In genomic region chrX:119755981-119756533, GRCh38 we compare ENCODE assay signal across 8 cellular contexts. TPM values are rescaled to one million over a fixed set of nuclear protein-coding genes. Genes with fewer than 3 reads are reported as not detected.
DNase-seq lines count a peak whose midpoint lies in the region; ATAC-seq and TF ChIP-seq lines count a peak whose summit lies in the region.

No MANE protein-coding gene starts in this region.

- peaks cover 26 to 58% (median 44%) of the 10 kb centered on the region in 4 donors for H3K4me1 Mint-ChIP-seq in CD4-positive, alpha-beta memory T cell
- H3K4me1 Mint-ChIP-seq in activated CD8-positive, alpha-beta memory T cell treated with anti-CD3 and anti-CD28 coated beads, Interleukin-2, amount 10 ng/mL, durations not matched to agents 7 days and 5 days: peaks cover 52% of the 10 kb centered on the region
- peaks cover 33 to 43% of the 10 kb centered on the region in 2 donors for H3K4me1 Mint-ChIP-seq in natural killer cell treated with Interleukin-12 subunit alpha and Interleukin-12 subunit beta and Interleukin-15 and Interleukin-18, amount 100 ng/mL, for 72 hours (ENCODE audit: low read depth in 2 of 2)
- no peaks in the 10 kb centered on the region for H3K4me1 Mint-ChIP-seq in chondrocyte (ENCODE audit: low read depth)

- no peak overlapping the region for H2AK9ac ChIP-seq in IMR-90 (replicated peaks; ENCODE audit: low read depth, low read length, poor library complexity)

- H4K5ac ChIP-seq in IMR-90 (ENCODE audit: low read depth, low read length): 0 out of 2 replicates have a peak overlapping the region, but pooled peaks have one; percentile 46

- peaks cover 0 to 2% of the 10 kb centered on the region in 2 donors for H3K36me3 Mint-ChIP-seq in CD4-positive, alpha-beta memory T cell
- peaks cover 1% of the 10 kb centered on the region for H3K36me3 Mint-ChIP-seq in activated CD8-positive, alpha-beta memory T cell treated with anti-CD3 and anti-CD28 coated beads, Interleukin-2, amount 10 ng/mL, durations not matched to agents 7 days and 5 days
- no peaks in the 10 kb centered on the region for H3K36me3 Mint-ChIP-seq in natural killer cell treated with Interleukin-12 subunit alpha and Interleukin-12 subunit beta and Interleukin-15 and Interleukin-18, amount 100 ng/mL, for 72 hours
- no peaks in the 10 kb centered on the region for H3K36me3 Mint-ChIP-seq in chondrocyte (ENCODE audit: low read depth)

- H3K9me1 ChIP-seq in IMR-90 (ENCODE audit: insufficient read depth, low read length): no peaks in the 10 kb centered on the region

- H3K56ac ChIP-seq in IMR-90 (ENCODE audit: extremely low read depth, insufficient read depth, low read length): no peak overlapping the region

- peak overlapping the region in 1 of 2 experiments; percentile 46; a peak in 1 of 4 replicates for H4K8ac ChIP-seq in IMR-90 (ENCODE audit: low read depth in 2 of 2, low read length in 2 of 2)

- H3K4me2 ChIP-seq in IMR-90 (ENCODE audit: low read depth, low read length) (peak overlapping the region; percentile 48), PC-3 (ENCODE audit: low read length) (no peak overlapping the region)

- no peak for TF ChIP-seq CTCF in IMR-90 (conservative IDR thresholded peaks at IDR 0.05; ENCODE audit: low read depth, low read length)
- TF ChIP-seq CTCF in chondrocyte (IDR thresholded peaks at IDR 0.05): no peak
- TF ChIP-seq CTCF in PC-3 (conservative IDR thresholded peaks at IDR 0.05; ENCODE audit: low read depth, low read length): no peak

- H3K27me3 ChIP-seq in CD4-positive, alpha-beta memory T cell (ENCODE audit: insufficient read depth, low read length): no peaks in the 10 kb centered on the region
- H3K27me3 ChIP-seq in IMR-90 (ENCODE audit: control insufficient read depth, insufficient read depth, low read length) (no peaks in the 10 kb centered on the region), PC-3 (ENCODE audit: low read length) (no peaks in the 10 kb centered on the region)

- H3K9me3 Mint-ChIP-seq in CD4-positive, alpha-beta memory T cell: no peaks in the 10 kb centered on the region
- H3K9me3 Mint-ChIP-seq in activated CD8-positive, alpha-beta memory T cell treated with anti-CD3 and anti-CD28 coated beads, Interleukin-2, amount 10 ng/mL, durations not matched to agents 7 days and 5 days (ENCODE audit: low read depth): peaks cover 2% of the 10 kb centered on the region
- H3K9me3 Mint-ChIP-seq in natural killer cell treated with Interleukin-12 subunit alpha and Interleukin-12 subunit beta and Interleukin-15 and Interleukin-18, amount 100 ng/mL, for 72 hours: no peaks in the 10 kb centered on the region
- H3K9me3 Mint-ChIP-seq in chondrocyte (ENCODE audit: low read depth): peaks cover 2% of the 10 kb centered on the region

- dilution Hi-C loops in IMR-90 (cut with HindIII; ENCODE audit: low sequenced_read_pairs, unreplicated experiment): no loop called here

- no peak overlapping the region for H2BK120ac ChIP-seq in IMR-90 (ENCODE audit: low read depth, low read length)

- H2BK5ac ChIP-seq in IMR-90 (ENCODE audit: low read depth, low read length, poor library complexity, severe bottlenecking): peak overlapping the region; percentile 6

- H3K4ac ChIP-seq in IMR-90 (ENCODE audit: low read depth, low read length): peak overlapping the region; percentile 67

- peak overlapping the region; percentile 54 for H4K91ac ChIP-seq in IMR-90 (ENCODE audit: insufficient read depth, low read depth, low read length)

- POLR2A ChIA-PET in CD4-positive, alpha-beta memory T cell (lab: Charles Lee; ENCODE audit: partially characterized antibody): interaction anchor here (0.9 to 7.4 kb wide), 13 partner anchors 9 to 182 kb away, joined by 3 to 65 read pairs (median 6); partner anchors contain the start of genes NDUFA1, NKRF, RNF113A and RPL39
- POLR2A ChIA-PET in IMR-90 (lab: Charles Lee; ENCODE audit: unreplicated experiment): no interaction called here
- POLR2A ChIA-PET in PC-3 (lab: Charles Lee; ENCODE audit: unreplicated experiment): no interaction called here

- no peak overlapping the region for H3K18ac ChIP-seq in IMR-90 (ENCODE audit: low read depth, low read length)

- peak overlapping the region; percentile 92 to 99 (median 96) for H3K27ac Mint-ChIP-seq in CD4-positive, alpha-beta memory T cell
- peak overlapping the region; percentile 98 for H3K27ac Mint-ChIP-seq in activated CD8-positive, alpha-beta memory T cell treated with anti-CD3 and anti-CD28 coated beads, Interleukin-2, amount 10 ng/mL, durations not matched to agents 7 days and 5 days
- peak overlapping the region; percentile 97 to 100 for H3K27ac Mint-ChIP-seq in natural killer cell treated with Interleukin-12 subunit alpha and Interleukin-12 subunit beta and Interleukin-15 and Interleukin-18, amount 100 ng/mL, for 72 hours
- H3K27ac Mint-ChIP-seq in chondrocyte (ENCODE audit: unreplicated experiment): no peak overlapping the region

- H2AFZ ChIP-seq in IMR-90 (replicated peaks; ENCODE audit: low read length, poor library complexity): peak overlapping the region; percentile 28
- no peak overlapping the region for H2AFZ ChIP-seq in PC-3 (ENCODE audit: low read length)

- peak overlapping the region; percentile 33; the same call in 1 of the 2 replicates for H3K14ac ChIP-seq in IMR-90 (replicated peaks; ENCODE audit: low read depth, low read length)

- intact Hi-C loops in CD4-positive, alpha-beta memory T cell (cut with micrococcal nuclease): loop anchor here (1.0 to 5.0 kb wide), 6 partner anchors 35 to 191 kb away; partner anchors contain the start of genes NKRF, RPL39, SEPTIN6 and STEEP1
- intact Hi-C loops in IMR-90 (cut with micrococcal nuclease) (loop anchor here (10.0 kb wide), 1 partner anchor 61 kb away; the partner anchor contains the start of gene SEPTIN6), PC-3 (cut with micrococcal nuclease) (loop anchor here (2.0 kb wide), 1 partner anchor 57 kb away; no protein-coding TSS in a partner anchor)

- no peak for TF ChIP-seq POLR2A in IMR-90 (IDR thresholded peaks at IDR 0.05; ENCODE audit: low read depth, low read length)

- in situ Hi-C loops in IMR-90 (cut with MboI; ENCODE audit: low sequenced_read_pairs): no loop called here

- H4K20me1 ChIP-seq in IMR-90 (ENCODE audit: insufficient read depth, low read length) (no peaks in the 10 kb centered on the region), PC-3 (ENCODE audit: low read length) (no peaks in the 10 kb centered on the region)

- WGBS in IMR-90 (ENCODE audit: extremely low coverage in 2 of 2, insufficient read length in 1 of 2), 2 experiments: 40% methylated on average over 2 of the region's 7 CpGs; no CpG with 5 or more reads in 1 of the 2 experiments

- H3K4me3 Mint-ChIP-seq in CD4-positive, alpha-beta memory T cell: peak overlapping the region; percentile 67 to 92 (median 76)
- H3K4me3 Mint-ChIP-seq in activated CD8-positive, alpha-beta memory T cell treated with anti-CD3 and anti-CD28 coated beads, Interleukin-2, amount 10 ng/mL, durations not matched to agents 7 days and 5 days: peak overlapping the region; percentile 61
- H3K4me3 Mint-ChIP-seq in natural killer cell treated with Interleukin-12 subunit alpha and Interleukin-12 subunit beta and Interleukin-15 and Interleukin-18, amount 100 ng/mL, for 72 hours: peak overlapping the region; percentile 89
- no peak overlapping the region for H3K4me3 Mint-ChIP-seq in chondrocyte (ENCODE audit: unreplicated experiment)

- H2AK5ac ChIP-seq in IMR-90 (ENCODE audit: low read depth, low read length): no peak overlapping the region

- H3K23ac ChIP-seq in IMR-90 (ENCODE audit: low read depth, low read length): no peak overlapping the region

- no peak overlapping the region for H3K9ac ChIP-seq in IMR-90 (ENCODE audit: low read depth, low read length)
- no peak overlapping the region for H3K9ac ChIP-seq in PC-3 (ENCODE audit: low read length)

- no peaks in the 10 kb centered on the region for H3K36me3 ChIP-seq in CD4-positive, alpha-beta memory T cell (ENCODE audit: insufficient read depth, low read length)
- H3K36me3 ChIP-seq in IMR-90 (ENCODE audit: control insufficient read depth, insufficient read depth, low read length) (no peaks in the 10 kb centered on the region), PC-3 (ENCODE audit: low read depth, low read length) (no peaks in the 10 kb centered on the region)

- no peaks in the 10 kb centered on the region for H3K79me2 ChIP-seq in PC-3 (ENCODE audit: low read length)

- DNase-seq in CD4-positive, alpha-beta memory T cell: peak; percentile 71 to 77 (median 74)
- DNase-seq in IMR-90 (peak; percentile 73), chondrocyte (ENCODE audit: low spot score) (no peak), GOT3 (lab: John Stamatoyannopoulos, UW) (no peak), PC-3 (no peak)
- DNase-seq in activated CD8-positive, alpha-beta memory T cell treated with anti-CD3 and anti-CD28 coated beads, Interleukin-2, amount 10 ng/mL, durations not matched to agents 7 days and 5 days: peak; percentile 90
- DNase-seq in natural killer cell treated with Interleukin-12 subunit alpha and Interleukin-12 subunit beta and Interleukin-15 and Interleukin-18, amount 100 ng/mL, for 72 hours (ENCODE audit: low spot score): peak; percentile 81

- H3K9me2 ChIP-seq in PC-3 (replicated peaks; ENCODE audit: low read length): no peaks in the 10 kb centered on the region

- no peaks in the 10 kb centered on the region for H3F3A ChIP-seq in PC-3 (ENCODE audit: low read length, unreplicated experiment)

- peak overlapping the region in 1 of 2 donors; percentile 6 for H3K4me3 ChIP-seq in CD4-positive, alpha-beta memory T cell (ENCODE audit: low read length in 2 of 2)
- H3K4me3 ChIP-seq in IMR-90 (ENCODE audit: insufficient read depth, low read depth, low read length) (no peak overlapping the region), PC-3 (ENCODE audit: low read length) (no peak overlapping the region)

- TF ChIP-seq RAD21 in IMR-90 (IDR thresholded peaks at IDR 0.05; ENCODE audit: low read length): no peak

- H3K9me3 ChIP-seq in CD4-positive, alpha-beta memory T cell (ENCODE audit: control insufficient read depth in 1 of 2, low read length in 2 of 2): no peaks in the 10 kb centered on the region
- H3K9me3 ChIP-seq in IMR-90 (ENCODE audit: control insufficient read depth, insufficient read depth, low read length): no peaks in the 10 kb centered on the region
- no peaks in the 10 kb centered on the region for H3K9me3 ChIP-seq in PC-3 (ENCODE audit: low read length)

- H3K4me1 ChIP-seq in CD4-positive, alpha-beta memory T cell (ENCODE audit: insufficient read depth, low read length): peaks cover 62% of the 10 kb centered on the region
- H3K4me1 ChIP-seq in IMR-90 (ENCODE audit: control insufficient read depth, insufficient read depth, low read length) (peaks cover 3% of the 10 kb centered on the region), PC-3 (ENCODE audit: insufficient read depth, low read length) (peaks cover 11% of the 10 kb centered on the region)

- CTCF ChIA-PET in CD4-positive, alpha-beta memory T cell (lab: Charles Lee; ENCODE audit: partially characterized antibody): interaction anchor here (0.8 to 2.0 kb wide), 4 partner anchors 27 to 148 kb away, joined by 4 to 6 read pairs (median 4); no protein-coding TSS in a partner anchor
- CTCF ChIA-PET in IMR-90 (lab: Yijun Ruan, JAX): interaction anchor here (1.4 kb wide), 1 partner anchor 146 kb away, joined by 4 read pairs; no protein-coding TSS in a partner anchor
- CTCF ChIA-PET in activated CD8-positive, alpha-beta memory T cell treated with anti-CD3 and anti-CD28 coated beads, Interleukin-2, amount 10 ng/mL, durations not matched to agents 7 days and 5 days (lab: Charles Lee): interaction anchor here (1.0 to 8.1 kb wide), 11 partner anchors 11 to 114 kb away, joined by 3 to 37 read pairs (median 4); partner anchors contain the start of genes RPL39 and SEPTIN6
- CTCF ChIA-PET in PC-3 (lab: Charles Lee): no interaction called here

- peak overlapping the region; percentile 51 for H2BK20ac ChIP-seq in IMR-90 (ENCODE audit: low read depth, low read length)

- no peaks in the 10 kb centered on the region for H3K27me3 Mint-ChIP-seq in CD4-positive, alpha-beta memory T cell
- no peaks in the 10 kb centered on the region for H3K27me3 Mint-ChIP-seq in activated CD8-positive, alpha-beta memory T cell treated with anti-CD3 and anti-CD28 coated beads, Interleukin-2, amount 10 ng/mL, durations not matched to agents 7 days and 5 days
- no peaks in the 10 kb centered on the region for H3K27me3 Mint-ChIP-seq in natural killer cell treated with Interleukin-12 subunit alpha and Interleukin-12 subunit beta and Interleukin-15 and Interleukin-18, amount 100 ng/mL, for 72 hours
- no peaks in the 10 kb centered on the region for H3K27me3 Mint-ChIP-seq in chondrocyte (ENCODE audit: low read depth)

- H3K27ac ChIP-seq in CD4-positive, alpha-beta memory T cell (ENCODE audit: low read depth, low read length): peak overlapping the region; percentile 67
- H3K27ac ChIP-seq in IMR-90 (ENCODE audit: insufficient read depth, low read length) (peak overlapping the region; percentile 56; the same call in 1 of the 2 replicates), PC-3 (ENCODE audit: low read length) (no peak overlapping the region)

- ATAC-seq in GM21381 (IDR thresholded peaks at IDR 0.05; ENCODE audit: unreplicated experiment) (peak; percentile 59), IMR-90 (ENCODE audit: low read depth) (peak; percentile 44), PC-3 (no peak)
- ATAC-seq in activated CD8-positive, alpha-beta memory T cell treated with anti-CD3 and anti-CD28 coated beads, Interleukin-2, amount 10 ng/mL, durations not matched to agents 7 days and 5 days: peak; percentile 71
- peak; percentile 89 to 92 for ATAC-seq in natural killer cell treated with Interleukin-12 subunit alpha and Interleukin-12 subunit beta and Interleukin-15 and Interleukin-18, amount 100 ng/mL, for 72 hours

- BruUV-seq in IMR-90 (replicated peaks; lab: Mats Ljungman, UMichigan): no TSS peak
- no TSS peak for BruUV-seq in PC-3 (replicated peaks; lab: Mats Ljungman, UMichigan)

- H2BK15ac ChIP-seq in IMR-90 (ENCODE audit: low read depth, low read length): no peak overlapping the region; the same call in 2 of the 3 replicates

- H3K79me1 ChIP-seq in IMR-90 (ENCODE audit: low read depth in 1 of 2, low read length in 2 of 2): no peaks in the 10 kb centered on the region

RNA-seq across cellular contexts. Expression of gene SOWAHD, which starts 2.3 kb away (rescaled TPM):
- 1 to 10 TPM; 1.9 to 2.0 TPM for total RNA-seq in CD4-positive, alpha-beta memory T cell
- polyA plus RNA-seq in CD4-positive, alpha-beta memory T cell: 1 to 10 TPM in 1 of 2 donors, not detected in 1; 2.6 TPM
- total RNA-seq in IMR-90 (2012; rRNA removed) (0.18 and 0.28 TPM in 2 replicates), chondrocyte (0.23 to 0.40 TPM in 2 of 3 replicates, not detected in the other), PC-3 (2014; rRNA removed) (2.3 and 2.5 TPM in 2 replicates)
- 0.13 and 0.17 TPM in 2 replicates for polyA plus RNA-seq in IMR-90 (2012; rRNA removed)
- polyA plus RNA-seq in IMR-90 (2012; cell fraction: cytosol; rRNA removed): 0.14 and 0.43 TPM in 2 replicates
- 0.16 and 0.28 TPM in 2 replicates for polyA plus RNA-seq in IMR-90 (2012; cell fraction: nucleus; rRNA removed; ENCODE audit: low replicate concordance)
- 1 to 10 TPM; 2.1 to 4.7 TPM for total RNA-seq in activated CD8-positive, alpha-beta memory T cell treated with anti-CD3 and anti-CD28 coated beads, Interleukin-2, amount 10 ng/mL, durations not matched to agents 7 days and 5 days
- not detected for total RNA-seq in natural killer cell treated with Interleukin-12 subunit alpha and Interleukin-12 subunit beta and Interleukin-15 and Interleukin-18, amount 100 ng/mL, for 72 hours

RNA-seq across cellular contexts. Expression of gene RPL39, which starts 35.4 kb away (rescaled TPM):
- 1,000 to 10,000 TPM; 3,907 to 4,108 TPM for total RNA-seq in CD4-positive, alpha-beta memory T cell
- 1,000 to 10,000 TPM; 3,926 to 4,396 TPM for polyA plus RNA-seq in CD4-positive, alpha-beta memory T cell
- total RNA-seq in IMR-90 (2012; rRNA removed): 681 and 716 TPM in 2 replicates
- 2,279 and 2,357 TPM in 2 replicates for polyA plus RNA-seq in IMR-90 (2012; rRNA removed)
- 400 and 448 TPM in 2 replicates for polyA plus RNA-seq in IMR-90 (2012; cell fraction: cytosol; rRNA removed)
- polyA plus RNA-seq in IMR-90 (2012; cell fraction: nucleus; rRNA removed; ENCODE audit: low replicate concordance): 33.9 and 528 TPM in 2 replicates
- 1,000 to 10,000 TPM; 1,797 to 1,809 TPM for total RNA-seq in activated CD8-positive, alpha-beta memory T cell treated with anti-CD3 and anti-CD28 coated beads, Interleukin-2, amount 10 ng/mL, durations not matched to agents 7 days and 5 days
- 1,000 to 10,000 TPM; 1,043 to 1,156 TPM for total RNA-seq in natural killer cell treated with Interleukin-12 subunit alpha and Interleukin-12 subunit beta and Interleukin-15 and Interleukin-18, amount 100 ng/mL, for 72 hours
- total RNA-seq in chondrocyte: 1,187 to 1,330 TPM (median 1,209 TPM) in 3 replicates
- total RNA-seq in PC-3 (2014; rRNA removed): 869 and 1,578 TPM in 2 replicates

Comparison
In these comparisons a context has a peak if more than half of its experiments do, and no peak if none do; other contexts are left out.
1. DNase-seq: peak in CD4-positive, alpha-beta memory T cell (5 of 5), IMR-90 (single experiment), activated CD8-positive, alpha-beta memory T cell treated with anti-CD3 and anti-CD28 coated beads, Interleukin-2, amount 10 ng/mL, durations not matched to agents 7 days and 5 days (single experiment) and natural killer cell treated with Interleukin-12 subunit alpha and Interleukin-12 subunit beta and Interleukin-15 and Interleukin-18, amount 100 ng/mL, for 72 hours (single experiment); none in chondrocyte (single experiment), GOT3 (single experiment) and PC-3 (single experiment).